Comparison of ENCODE assay signal across 17 cellular contexts in genomic region chr3:3714572-3714971, GRCh38.
DNase-seq lines count a peak whose midpoint lies in the region; ATAC-seq and TF ChIP-seq lines count a peak whose summit lies in the region.
"Had no signal": no experiment of that assay in that cellular context is flagged by ENCODE, and none has a peak within 500 bp of the region (broad histone marks: within the 10 kb centered on the region; RNA-seq: fewer than 3 reads in every experiment).

No MANE protein-coding gene starts in this region.

- H3K27me3 ChIP-seq in H7 (ENCODE audit: control insufficient read depth, insufficient read depth, low read length) (no peaks in the 10 kb centered on the region), Karpas-422 (ENCODE audit: low read length) (no peaks in the 10 kb centered on the region)
- H3K27me3 ChIP-seq: BLaER1 had no signal

- no peaks in the 10 kb centered on the region for H3K9me3 ChIP-seq in Karpas-422 (ENCODE audit: low read length)
- H3K9me3 ChIP-seq: BLaER1, SK-N-SH had no signal

- no peaks in the 10 kb centered on the region for H3K4me1 ChIP-seq in Karpas-422 (ENCODE audit: low read length)
- H3K4me1 ChIP-seq: BLaER1 had no signal

- H2AFZ ChIP-seq in Karpas-422 (ENCODE audit: low read length): no peak overlapping the region

- no peaks in the 10 kb centered on the region for H3K36me3 ChIP-seq in H7 (replicated peaks; ENCODE audit: control insufficient read depth, insufficient read depth, low read length)
- no peaks in the 10 kb centered on the region for H3K36me3 ChIP-seq in Karpas-422 (ENCODE audit: insufficient read depth, low read length)
- H3K36me3 ChIP-seq: BLaER1 had no signal

- H3K9me2 ChIP-seq in Karpas-422 (replicated peaks; ENCODE audit: insufficient read depth, low read length): no peaks in the 10 kb centered on the region
- H3K9me2 ChIP-seq: SK-N-SH had no signal

- no peak for TF ChIP-seq CTCF in epithelial cell of esophagus (IDR thresholded peaks at IDR 0.05; ENCODE audit: insufficient read depth, low read depth, low read length, missing control alignments)

- H4K20me1 ChIP-seq in Karpas-422 (ENCODE audit: insufficient read depth, low read depth, low read length): no peaks in the 10 kb centered on the region
- H4K20me1 ChIP-seq: BLaER1 had no signal

- DNase-seq in DMS53 (lab: John Stamatoyannopoulos, UW): peak; percentile 1
- no peak for DNase-seq in DMS53 treated with DMSO at 0.1 percent for 48 hours (lab: John Stamatoyannopoulos, UW; ENCODE audit: unreplicated experiment)
- peak; percentile 21 for DNase-seq in H7
- DNase-seq in Karpas-422: peak; percentile 42
- DNase-seq in epithelial cell of esophagus (ENCODE audit: low read depth): peak; percentile 8
- no peak for DNase-seq in cerebellum (ENCODE audit: low spot score)
- no peak for DNase-seq in pons (ENCODE audit: low spot score)
- DNase-seq: CD8-positive, alpha-beta memory T cell; NCI-H1105; NCI-H187 treated with DMSO at 0.1 percent for 48 hours; NCI-H2227 treated with DMSO at 0.1 percent for 48 hours; PC-3; SK-N-SH; T-helper 1 cell had no signal

- H3K4me2 ChIP-seq in Karpas-422 (ENCODE audit: low read depth, low read length, poor library complexity, severe bottlenecking): no peak overlapping the region
- H3K4me2 ChIP-seq: BLaER1, SK-N-SH had no signal

- H3K9ac ChIP-seq in Karpas-422 (ENCODE audit: low read length): no peak overlapping the region
- H3K9ac ChIP-seq: BLaER1, SK-N-SH had no signal

- no peaks in the 10 kb centered on the region for H3K79me2 ChIP-seq in Karpas-422 (ENCODE audit: low read length)

- H3K4me3 ChIP-seq in H7 (ENCODE audit: insufficient read depth, low read depth, low read length): no peak overlapping the region
- H3K4me3 ChIP-seq in Karpas-422 (ENCODE audit: low read length): no peak overlapping the region
- no peak overlapping the region for H3K4me3 ChIP-seq in epithelial cell of esophagus (ENCODE audit: low read length)
- H3K4me3 ChIP-seq: BLaER1 had no signal

- no peak for ATAC-seq in GM18502 (IDR thresholded peaks at IDR 0.05; ENCODE audit: poor library complexity, unreplicated experiment)
- ATAC-seq: PC-3 had no signal

- no peak overlapping the region for H3K27ac ChIP-seq in Karpas-422 (ENCODE audit: low read length)
- H3K27ac ChIP-seq: 22Rv1, BLaER1 had no signal

Comparison
In these comparisons a context has a peak if more than half of its experiments do, and no peak if none do; other contexts are left out.
1. DNase-seq: peak in DMS53 (single experiment), H7 (single experiment), Karpas-422 (single experiment) and epithelial cell of esophagus (single experiment); none in DMS53 treated with DMSO at 0.1 percent for 48 hours (single experiment), cerebellum (single experiment) and pons (single experiment).